ENCODE assay signal across 13 cellular contexts in genomic region chr9:118928723-118929122, GRCh38.
DNase-seq lines count a peak whose midpoint lies in the region; TF ChIP-seq lines count a peak whose summit lies in the region.
"Had no signal": no experiment of that assay in that cellular context is flagged by ENCODE, and none has a peak within 500 bp of the region (broad histone marks: within the 10 kb centered on the region; RNA-seq: fewer than 3 reads in every experiment).

No MANE protein-coding gene starts in this region.

- H3K36me3 ChIP-seq in endodermal cell (ENCODE audit: control insufficient read depth, insufficient read depth, low read length) = no peaks in the 10 kb centered on the region

- H3K9me3 ChIP-seq in endodermal cell (ENCODE audit: control insufficient read depth, low read length) = no peaks in the 10 kb centered on the region
- H3K9me3 ChIP-seq: Caco-2 had no signal

- H3K4me1 Mint-ChIP-seq in endodermal cell = peaks cover 24% of the 10 kb centered on the region
- no peaks in the 10 kb centered on the region for H3K4me1 Mint-ChIP-seq in nephron progenitor cell

- no peak overlapping the region for H3K27ac ChIP-seq in endodermal cell (ENCODE audit: low read depth, low read length)
- H3K27ac ChIP-seq: HL-60 had no signal

- peaks cover 17% of the 10 kb centered on the region for H3K4me1 ChIP-seq in endodermal cell (ENCODE audit: control insufficient read depth, insufficient read depth, low read length)
- H3K4me1 ChIP-seq: Caco-2 had no signal

- WGBS in endodermal cell (ENCODE audit: insufficient coverage in 1 of 2, insufficient read length in 1 of 2), 2 experiments = 8 to 39% methylated on average over 1 to 2 of the region's 2 CpGs

- H3K4me3 Mint-ChIP-seq in endodermal cell = no peak overlapping the region
- no peak overlapping the region for H3K4me3 Mint-ChIP-seq in nephron progenitor cell

- H3K9ac ChIP-seq in endodermal cell (ENCODE audit: extremely low read depth, low read length, poor library complexity, severe bottlenecking) = no peak overlapping the region

- DNase-seq in ELF-1 (ENCODE audit: low read depth, low spot score) = peak; percentile 16
- peak; percentile 28 for DNase-seq in NCI-H2227 treated with DMSO at 0.1 percent for 48 hours (lab: John Stamatoyannopoulos, UW)
- peak; percentile 58 for DNase-seq in endodermal cell
- no peak for DNase-seq in nephron progenitor cell
- DNase-seq in central memory CD4-positive, alpha-beta T cell = no peak
- no peak for DNase-seq in SK-N-DZ (ENCODE audit: low spot score)
- no peak for DNase-seq in activated CD4-positive, CD25-positive, alpha-beta regulatory T cell treated with anti-CD3 and anti-CD28 coated beads, Interleukin-2, amount 50 U/mL, for 72 hours
- DNase-seq in NCI-H2029 (lab: John Stamatoyannopoulos, UW) = no peak
- DNase-seq: AML-193, Caco-2, NCI-H1694, PC-3 had no signal

- H3K27me3 ChIP-seq in endodermal cell (ENCODE audit: control insufficient read depth, insufficient read depth, low read length, poor library complexity, severe bottlenecking) = peaks cover 7% of the 10 kb centered on the region

- H3K36me3 Mint-ChIP-seq in endodermal cell (ENCODE audit: low read depth) (no peaks in the 10 kb centered on the region), nephron progenitor cell (ENCODE audit: low read depth) (no peaks in the 10 kb centered on the region)

- no peak overlapping the region for H3K4me3 ChIP-seq in endodermal cell (ENCODE audit: low read length)

- TF ChIP-seq CTCF in endodermal cell (conservative IDR thresholded peaks at IDR 0.05) = no peak
- TF ChIP-seq CTCF in nephron progenitor cell (IDR thresholded peaks at IDR 0.05) = no peak

- H3K27ac Mint-ChIP-seq in endodermal cell = peak overlapping the region; percentile 11
- peak overlapping the region; percentile 0 for H3K27ac Mint-ChIP-seq in nephron progenitor cell

- H3K9me3 Mint-ChIP-seq in endodermal cell (peaks cover 5% of the 10 kb centered on the region), nephron progenitor cell (peaks cover 4% of the 10 kb centered on the region)

- H3K27me3 Mint-ChIP-seq in endodermal cell (ENCODE audit: insufficient read depth) = peaks cover 7% of the 10 kb centered on the region
- H3K27me3 Mint-ChIP-seq in nephron progenitor cell (ENCODE audit: low read depth, poor library complexity) = peaks cover 37% of the 10 kb centered on the region

Comparison
In these comparisons a context has a peak if more than half of its experiments do, and no peak if none do; other contexts are left out.
1. DNase-seq: peak in ELF-1 (single experiment), NCI-H2227 treated with DMSO at 0.1 percent for 48 hours (single experiment) and endodermal cell (single experiment); none in nephron progenitor cell (single experiment), central memory CD4-positive, alpha-beta T cell (single experiment), SK-N-DZ (single experiment), activated CD4-positive, CD25-positive, alpha-beta regulatory T cell treated with anti-CD3 and anti-CD28 coated beads, Interleukin-2, amount 50 U/mL, for 72 hours (single experiment) and NCI-H2029 (single experiment).